Comparison of ENCODE assay signal across 17 cellular contexts in genomic region chr4:12965334-12965733, GRCh38.
DNase-seq lines count a peak whose midpoint lies in the region; ATAC-seq, FAIRE-seq and TF ChIP-seq lines count a peak whose summit lies in the region.
"Had no signal": no experiment of that assay in that cellular context is flagged by ENCODE, and none has a peak within 500 bp of the region (broad histone marks: within the 10 kb centered on the region; RNA-seq: fewer than 3 reads in every experiment).

No MANE protein-coding gene starts in this region.

- POLR2A ChIA-PET in HEK293 (lab: Yijun Ruan, JAX) (no interaction called here), HepG2 (lab: Yijun Ruan, JAX) (no interaction called here)

- H3K4me3 ChIP-seq in HEK293 (ENCODE audit: low read depth, low read length) = no peak overlapping the region
- no peak overlapping the region for H3K4me3 ChIP-seq in neuronal stem cell (ENCODE audit: low read length in 2 of 2)
- no peak overlapping the region for H3K4me3 ChIP-seq in HepG2 (replicated peaks in 1 of 3; ENCODE audit: insufficient read depth in 1 of 3, low read depth in 2 of 3, low read length in 3 of 3)
- H3K4me3 ChIP-seq: BLaER1 treated with 17β-estradiol and CSF1 and Interleukin-3, amounts not matched to agents 10 nM and 100 nM; GM23248 had no signal

- intact Hi-C loops in HepG2 (cut with micrococcal nuclease; ENCODE audit: unreplicated experiment) = no loop called here

- H3K27ac ChIP-seq in HEK293 (ENCODE audit: extremely low read depth, low read depth, low read length) (no peak overlapping the region), neuronal stem cell (replicated peaks; ENCODE audit: low read length) (peak overlapping the region; percentile 69), HepG2 (ENCODE audit: extremely low read length, insufficient read depth, low read length) (no peak overlapping the region)
- H3K27ac ChIP-seq: BLaER1 treated with 17β-estradiol and CSF1 and Interleukin-3, amounts not matched to agents 10 nM and 100 nM; GM23248 had no signal

- H3K4me2 ChIP-seq in neuronal stem cell (ENCODE audit: insufficient read depth, low read length, poor library complexity, severe bottlenecking) (no peak overlapping the region), HepG2 (ENCODE audit: low read depth, low read length) (no peak overlapping the region)
- H3K4me2 ChIP-seq: BLaER1 treated with 17β-estradiol and CSF1 and Interleukin-3, amounts not matched to agents 10 nM and 100 nM had no signal

- no peaks in the 10 kb centered on the region for H3K27me3 ChIP-seq in neuronal stem cell (ENCODE audit: control insufficient read depth in 3 of 3, insufficient read depth in 3 of 3, low read depth in 1 of 3, low read length in 3 of 3)
- H3K27me3 ChIP-seq in HepG2 (ENCODE audit: control insufficient read depth in 1 of 2, insufficient read depth in 2 of 2, low read length in 2 of 2) = no peaks in the 10 kb centered on the region
- H3K27me3 ChIP-seq: BLaER1 treated with 17β-estradiol and CSF1 and Interleukin-3, amounts not matched to agents 10 nM and 100 nM had no signal

- no peak overlapping the region for H2BK12ac ChIP-seq in neuronal stem cell (ENCODE audit: low read length)

- no peak overlapping the region for H2BK5ac ChIP-seq in neuronal stem cell (ENCODE audit: low read length)

- no peaks in the 10 kb centered on the region for H3K79me2 ChIP-seq in HepG2 (ENCODE audit: insufficient read depth, low read length)

- H3K36me3 ChIP-seq in HEK293 (ENCODE audit: control insufficient read depth in 2 of 2, insufficient read depth in 1 of 2, low read length in 2 of 2) (no peaks in the 10 kb centered on the region), neuronal stem cell (replicated peaks in 1 of 2; ENCODE audit: control insufficient read depth in 2 of 2, insufficient read depth in 2 of 2, low read length in 2 of 2) (no peaks in the 10 kb centered on the region), HepG2 (replicated peaks in 1 of 2; ENCODE audit: control insufficient read depth in 1 of 2, insufficient read depth in 2 of 2, low read length in 2 of 2) (no peaks in the 10 kb centered on the region)
- H3K36me3 ChIP-seq: BLaER1 treated with 17β-estradiol and CSF1 and Interleukin-3, amounts not matched to agents 10 nM and 100 nM had no signal

- CTCF ChIA-PET in HEK293 (lab: Yijun Ruan, JAX) (no interaction called here), HepG2 (lab: Yijun Ruan, JAX; ENCODE audit: low intra/inter-chr PET ratio, low total read pairs) (no interaction called here)

- no peak overlapping the region for H4K91ac ChIP-seq in neuronal stem cell (ENCODE audit: low read depth, low read length, poor library complexity)

- H3K79me1 ChIP-seq in neuronal stem cell (ENCODE audit: low read depth, low read length) = no peaks in the 10 kb centered on the region

- no TSS peak for BruUV-seq in HepG2 (replicated peaks; lab: Mats Ljungman, UMichigan)

- H2AK5ac ChIP-seq in neuronal stem cell (ENCODE audit: low read depth, low read length) = no peak overlapping the region

- TF ChIP-seq CTCF in HEK293 (tag by site-specific recombination; IDR thresholded peaks at IDR 0.05) = no peak
- TF ChIP-seq CTCF in HepG2 (CRISPR knock-in tag; IDR thresholded peaks at IDR 0.05) = no peak

- H2AFZ ChIP-seq in neuronal stem cell (ENCODE audit: low read length) (peak overlapping the region; percentile 3), HepG2 (ENCODE audit: low read length) (no peak overlapping the region)
- H2AFZ ChIP-seq: GM23248 had no signal

- no peak for TF ChIP-seq EP300 in HepG2 (IDR thresholded peaks at IDR 0.05; ENCODE audit: low read depth in 2 of 2, low read length in 2 of 2)
- no peak for TF ChIP-seq EP300 in HepG2 (CRISPR knock-in tag; IDR thresholded peaks at IDR 0.05; ENCODE audit: borderline replicate concordance)

- H3K23ac ChIP-seq in neuronal stem cell (ENCODE audit: low read depth, low read length, poor library complexity) = no peak overlapping the region

- no peak overlapping the region for H3K9ac ChIP-seq in neuronal stem cell (ENCODE audit: low read depth, low read length, poor library complexity)
- no peak overlapping the region for H3K9ac ChIP-seq in HepG2 (ENCODE audit: insufficient read depth, low read depth, low read length)
- H3K9ac ChIP-seq: BLaER1 treated with 17β-estradiol and CSF1 and Interleukin-3, amounts not matched to agents 10 nM and 100 nM; GM23248 had no signal

- FAIRE-seq in HepG2 (lab: Jason Lieb, UNC) = no peak
- FAIRE-seq: G401.6, GM12891, H54 had no signal

- no peak overlapping the region for H2BK120ac ChIP-seq in neuronal stem cell (ENCODE audit: low read depth, low read length)

- ATAC-seq in HG03159 (IDR thresholded peaks at IDR 0.05; ENCODE audit: unreplicated experiment) (no peak), HepG2 (no peak)
- ATAC-seq: CD8-positive, alpha-beta T cell had no signal

- TF ChIP-seq POLR2A in HepG2 (IDR thresholded peaks at IDR 0.05; ENCODE audit: insufficient read depth in 1 of 2, low read depth in 2 of 2, low read length in 2 of 2) = no peak

- no peak overlapping the region for H3K4ac ChIP-seq in neuronal stem cell (ENCODE audit: low read length)

- H2BK15ac ChIP-seq in neuronal stem cell (ENCODE audit: low read length) = no peak overlapping the region

- WGBS in neuronal stem cell (ENCODE audit: extremely low coverage in 2 of 2, insufficient read length in 2 of 2, insufficient replicate concordance in 1 of 2), 2 donors = no CpG with 5 or more reads among the region's 4 CpGs
- 67% methylated on average over 4 of the region's 4 CpGs for WGBS in HepG2 (ENCODE audit: low lambda C conversion rate)

- H3K14ac ChIP-seq in neuronal stem cell (ENCODE audit: low read length) = no peak overlapping the region

- H3K9me3 ChIP-seq in HEK293 (ENCODE audit: control insufficient read depth, insufficient read depth, low read depth, low read length) = no peaks in the 10 kb centered on the region
- H3K9me3 ChIP-seq in neuronal stem cell (replicated peaks in 1 of 2; ENCODE audit: control insufficient read depth in 2 of 2, insufficient read depth in 1 of 2, low read depth in 1 of 2, low read length in 2 of 2) = no peaks in the 10 kb centered on the region
- no peaks in the 10 kb centered on the region for H3K9me3 ChIP-seq in HepG2 (ENCODE audit: low read length)
- H3K9me3 ChIP-seq: BLaER1 treated with 17β-estradiol and CSF1 and Interleukin-3, amounts not matched to agents 10 nM and 100 nM had no signal

- H4K8ac ChIP-seq in neuronal stem cell (ENCODE audit: low read depth, low read length) = no peak overlapping the region

- H4K20me1 ChIP-seq in HepG2 (ENCODE audit: insufficient read depth, low read length) = no peaks in the 10 kb centered on the region
- H4K20me1 ChIP-seq: BLaER1 treated with 17β-estradiol and CSF1 and Interleukin-3, amounts not matched to agents 10 nM and 100 nM had no signal

- DNase-seq in OCI-M1 (lab: John Stamatoyannopoulos, UW) (peak; percentile 57), iPS-NIHi11 (ENCODE audit: low spot score) (peak; percentile 9), neuronal stem cell (ENCODE audit: low spot score) (peak; percentile 46), HepG2 (ENCODE audit: low spot score) (no peak)
- no peak for DNase-seq in activated CD4-positive, alpha-beta T cell treated with anti-CD3 and anti-CD28 coated beads, Interleukin-2, amount 50 U/mL, for 4 hours
- DNase-seq: 8988T; Calu3; CD8-positive, alpha-beta T cell; DMS79 treated with DMSO at 0.1 percent for 48 hours; GM23248; HCEC 1CT had no signal

- H3K4me1 ChIP-seq in HEK293 (ENCODE audit: control insufficient read depth, insufficient read depth, low read length) (no peaks in the 10 kb centered on the region), neuronal stem cell (ENCODE audit: control insufficient read depth in 2 of 2, insufficient read depth in 1 of 2, low read depth in 1 of 2, low read length in 2 of 2) (peaks cover 2 to 6% of the 10 kb centered on the region in 2 donors), HepG2 (ENCODE audit: insufficient read depth, low read length) (peaks cover 38% of the 10 kb centered on the region)
- H3K4me1 ChIP-seq: BLaER1 treated with 17β-estradiol and CSF1 and Interleukin-3, amounts not matched to agents 10 nM and 100 nM had no signal

- in situ Hi-C loops in HepG2 (cut with HindIII; ENCODE audit: extremely low pct_ligation_motif_present, low pct_unique_long_range_greater_than_20kb) = no loop called here

- no peak overlapping the region for H3K18ac ChIP-seq in neuronal stem cell (ENCODE audit: low read length)

- no peak for TF ChIP-seq RAD21 in HepG2 (CRISPR knock-in tag; IDR thresholded peaks at IDR 0.05)

TF ChIP-seq in HEK293, 187 proteins besides CTCF, POLR2A, EP300 and RAD21:
- peak; percentile 48; the same call in 1 of the 2 replicates for TF ChIP-seq ZNF157 (tag by site-specific recombination; IDR thresholded peaks at IDR 0.05)
- TF ChIP-seq ZNF248 (tag by site-specific recombination; IDR thresholded peaks at IDR 0.05) = no peak

TF ChIP-seq in HepG2, 621 proteins besides CTCF, POLR2A, EP300 and RAD21 (continues in another document):
- no peak for TF ChIP-seq MXD4 (CRISPR knock-in tag; IDR thresholded peaks at IDR 0.05)
- no peak for TF ChIP-seq SMARCE1 (IDR thresholded peaks at IDR 0.05; ENCODE audit: borderline replicate concordance)
- no peak for TF ChIP-seq POLR2G (IDR thresholded peaks at IDR 0.05; ENCODE audit: low read depth, low read length)
- TF ChIP-seq MAF1 (CRISPR knock-in tag; IDR thresholded peaks at IDR 0.05; ENCODE audit: borderline replicate concordance) = no peak
- TF ChIP-seq ZNF839 (CRISPR knock-in tag; IDR thresholded peaks at IDR 0.05; ENCODE audit: borderline replicate concordance) = no peak
- no peak for TF ChIP-seq SP2 (CRISPR knock-in tag; IDR thresholded peaks at IDR 0.05)
- no peak for TF ChIP-seq RARA (CRISPR knock-in tag; IDR thresholded peaks at IDR 0.05)
- no peak for TF ChIP-seq ZBTB39 (CRISPR knock-in tag; IDR thresholded peaks at IDR 0.05)
- no peak for TF ChIP-seq RBM22 (optimal IDR thresholded peaks at IDR 0.05; ENCODE audit: low read length)

Comparison
In these comparisons a context has a peak if more than half of its experiments do, and no peak if none do; other contexts are left out.
1. DNase-seq: peak in OCI-M1 (single experiment), iPS-NIHi11 (single experiment) and neuronal stem cell (single experiment); none in activated CD4-positive, alpha-beta T cell treated with anti-CD3 and anti-CD28 coated beads, Interleukin-2, amount 50 U/mL, for 4 hours (0 of 2) and HepG2 (single experiment).